In genomic region chr11:76025817-76026216, GRCh38 we compare ENCODE assay signal across 25 cellular contexts.
"Had no signal": no experiment of that assay in that cellular context is flagged by ENCODE, and none has a peak within 500 bp of the region (broad histone marks: within the 10 kb centered on the region; RNA-seq: fewer than 3 reads in every experiment).

No MANE protein-coding gene starts in this region.

- H3K36me3 ChIP-seq: adrenal gland, pancreas, prostate gland, suprapubic skin had no signal

- H3K27me3 Mint-ChIP-seq: activated naive CD8-positive, alpha-beta T cell; brain; dendritic cell treated with granulocyte-macrophage colony-stimulating factor and Interleukin-4, amounts not matched to agents 40 ng/mL and 50 ng/mL, for 4 days; memory B cell; natural killer cell treated with Interleukin-12 subunit alpha and Interleukin-12 subunit beta and Interleukin-15 and Interleukin-18, amount 100 ng/mL, for 72 hours had no signal

- H3K27me3 ChIP-seq: adrenal gland, esophagus squamous epithelium, heart right ventricle, pancreas, spleen, suprapubic skin, tibial artery had no signal

- H3K4me1 ChIP-seq: pancreas, prostate gland, spleen had no signal

- H3K9me3 ChIP-seq: adrenal gland, esophagus squamous epithelium, pancreas, prostate gland, spleen, suprapubic skin, tibial artery had no signal

- H3K36me3 Mint-ChIP-seq: natural killer cell treated with Interleukin-12 subunit alpha and Interleukin-12 subunit beta and Interleukin-15 and Interleukin-18, amount 100 ng/mL, for 72 hours had no signal

- ATAC-seq: natural killer cell treated with Interleukin-12 subunit alpha and Interleukin-12 subunit beta and Interleukin-15 and Interleukin-18, amount 100 ng/mL, for 72 hours had no signal

- H3K27ac Mint-ChIP-seq: activated naive CD8-positive, alpha-beta T cell; dendritic cell treated with granulocyte-macrophage colony-stimulating factor and Interleukin-4, amounts not matched to agents 40 ng/mL and 50 ng/mL, for 4 days; natural killer cell treated with Interleukin-12 subunit alpha and Interleukin-12 subunit beta and Interleukin-15 and Interleukin-18, amount 100 ng/mL, for 72 hours; T-helper 2 cell treated with Interferon-gamma antibody and Interleukin-4, amounts not matched to agents 5 μg/mL and 100 μg/mL, for 36 hours had no signal

- H3K27ac ChIP-seq: adrenal gland, epithelial cell of prostate, esophagus squamous epithelium, pancreas, prostate gland, spleen, suprapubic skin, tibial artery had no signal

- DNase-seq: activated CD4-positive, alpha-beta T cell treated with anti-CD3 and anti-CD28 coated beads for 4 hours; activated CD4-positive, alpha-beta T cell treated with anti-CD3 and anti-CD28 coated beads, Interleukin-2, amount 50 U/mL, for 4 hours; activated effector memory CD4-positive, alpha-beta T cell treated with Interleukin-2 at 50 U/mL for 16 hours; activated naive CD4-positive, alpha-beta T cell treated with Interleukin-2 at 50 U/mL for 16 hours; adrenal gland; aorta; caudate nucleus; esophagus squamous epithelium; foreskin melanocyte; heart right ventricle; pancreas; retina; spleen; stimulated activated naive CD4-positive, alpha-beta T cell; T-helper 1 cell; tibial artery had no signal

- H3K4me3 ChIP-seq: adrenal gland, esophagus squamous epithelium, heart right ventricle, pancreas, prostate gland, spleen, suprapubic skin, tibial artery had no signal

- H3K9me3 Mint-ChIP-seq: dendritic cell treated with granulocyte-macrophage colony-stimulating factor and Interleukin-4, amounts not matched to agents 40 ng/mL and 50 ng/mL, for 4 days; memory B cell; natural killer cell treated with Interleukin-12 subunit alpha and Interleukin-12 subunit beta and Interleukin-15 and Interleukin-18, amount 100 ng/mL, for 72 hours; T-helper 2 cell treated with Interferon-gamma antibody and Interleukin-4, amounts not matched to agents 5 μg/mL and 100 μg/mL, for 36 hours had no signal

- H3K4me3 Mint-ChIP-seq: activated naive CD8-positive, alpha-beta T cell; dendritic cell treated with granulocyte-macrophage colony-stimulating factor and Interleukin-4, amounts not matched to agents 40 ng/mL and 50 ng/mL, for 4 days; memory B cell; natural killer cell treated with Interleukin-12 subunit alpha and Interleukin-12 subunit beta and Interleukin-15 and Interleukin-18, amount 100 ng/mL, for 72 hours; T-helper 2 cell treated with Interferon-gamma antibody and Interleukin-4, amounts not matched to agents 5 μg/mL and 100 μg/mL, for 36 hours had no signal
